ENCODE assay signal across 22 cellular contexts in the genomic region with DNA sequence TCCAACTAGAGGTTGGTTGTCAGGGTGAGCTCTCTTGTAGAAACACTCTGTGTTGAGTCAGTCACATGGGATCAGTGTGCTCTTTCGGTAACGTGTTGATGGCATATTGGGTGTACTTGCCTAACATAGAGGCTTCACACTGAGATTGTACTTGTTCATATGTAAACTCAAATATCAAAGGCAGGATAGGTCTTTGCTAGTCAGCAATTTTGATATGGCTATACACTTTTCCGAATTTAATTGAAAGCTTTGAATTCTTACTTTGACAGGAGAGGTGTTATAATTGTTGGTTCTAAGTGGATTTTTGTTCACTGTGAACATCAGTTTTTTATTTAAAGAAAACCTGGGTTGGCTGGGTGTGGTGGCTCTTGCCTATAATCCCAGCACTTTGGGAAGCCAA. TPM values are rescaled to one million over a fixed set of nuclear protein-coding genes. Genes with fewer than 3 reads are reported as not detected.
DNase-seq lines count a peak whose midpoint lies in the region; ATAC-seq, FAIRE-seq and TF ChIP-seq lines count a peak whose summit lies in the region.
"Had no signal": no experiment of that assay in that cellular context is flagged by ENCODE, and none has a peak within 500 bp of the region (broad histone marks: within the 10 kb centered on the region; RNA-seq: fewer than 3 reads in every experiment).

No MANE protein-coding gene starts in this region.

- peaks cover 3% of the 10 kb centered on the region for H3K27me3 Mint-ChIP-seq in GM23338 (ENCODE audit: insufficient read depth, low read depth, poor library complexity)
- H3K27me3 Mint-ChIP-seq: B cell; CD4-positive, alpha-beta T cell had no signal

- H3K4me1 ChIP-seq in HepG2 (ENCODE audit: insufficient read depth, low read length) (no peaks in the 10 kb centered on the region), right lobe of liver (no peaks in the 10 kb centered on the region), GM23338 (ENCODE audit: insufficient read depth) (no peaks in the 10 kb centered on the region), PC-3 (ENCODE audit: insufficient read depth, low read length) (peaks cover 10% of the 10 kb centered on the region; the same call in 1 of the 2 replicates), K562 (replicated peaks in 1 of 2; ENCODE audit: control insufficient read depth in 2 of 2, insufficient read depth in 2 of 2, low read length in 2 of 2) (peaks cover 0 to 7% of the 10 kb centered on the region in 2 experiments; a peak in 1 of 5 replicates)
- H3K4me1 ChIP-seq: BLaER1 treated with 17β-estradiol and CSF1 and Interleukin-3, amounts not matched to agents 10 nM and 100 nM; Caco-2 had no signal

- in situ Hi-C loops in HepG2 (cut with HindIII; ENCODE audit: extremely low pct_ligation_motif_present, low pct_unique_long_range_greater_than_20kb) (loop anchor here (25.0 kb wide), 2 partner anchors 659 to 1084 kb away; no protein-coding TSS in a partner anchor), K562 (cut with MboI) (loop anchor here (25.0 kb wide), 1 partner anchor 1484 kb away; no protein-coding TSS in a partner anchor)

- H3K36me3 ChIP-seq in HepG2 (replicated peaks in 1 of 2; ENCODE audit: control insufficient read depth in 1 of 2, insufficient read depth in 2 of 2, low read length in 2 of 2) (peaks cover 0 to 4% of the 10 kb centered on the region in 2 experiments; a peak in 2 of 5 replicates), right lobe of liver (peaks cover 0 to 3% (median 0%) of the 10 kb centered on the region in 4 donors), GM23338 (ENCODE audit: insufficient read depth) (no peaks in the 10 kb centered on the region; the same call in 1 of the 2 replicates), PC-3 (ENCODE audit: low read depth, low read length) (peaks cover 17% of the 10 kb centered on the region; the same call in 1 of the 2 replicates), K562 (ENCODE audit: control insufficient read depth, insufficient read depth, low read length) (peaks cover 35% of the 10 kb centered on the region; the same call in 2 of the 3 replicates)

- intact Hi-C loops in HepG2 (cut with micrococcal nuclease; ENCODE audit: unreplicated experiment) (no loop called here), right lobe of liver (cut with DNase I) (no loop called here), PC-3 (cut with micrococcal nuclease) (no loop called here), K562 (cut with micrococcal nuclease) (no loop called here)

- H3K9me3 Mint-ChIP-seq in GM23338: no peaks in the 10 kb centered on the region
- H3K9me3 Mint-ChIP-seq: CD4-positive, alpha-beta T cell; CD8-positive, alpha-beta T cell had no signal

- DNase-seq in HepG2 (ENCODE audit: low spot score) (no peak), right lobe of liver (no peak), GM23338 (ENCODE audit: low spot score) (no peak), PC-3 (no peak), K562 (ENCODE audit: extremely low read depth in 1 of 4, low spot score in 3 of 4) (no peak), retina (no peak), GM19239 (ENCODE audit: insufficient read length, low spot score) (no peak), germinal center (ENCODE audit: low spot score) (no peak)
- DNase-seq: 8988T; AML-193; Caco-2; Calu3; CD4-positive, alpha-beta T cell; CD8-positive, alpha-beta T cell; DMS79 treated with DMSO at 0.1 percent for 48 hours; GF-D8 had no signal

- H3K9me2 ChIP-seq in GM23338 (ENCODE audit: insufficient read depth) (no peaks in the 10 kb centered on the region), PC-3 (replicated peaks; ENCODE audit: low read length) (no peaks in the 10 kb centered on the region)

- no peaks in the 10 kb centered on the region; a peak in 1 of 5 replicates for H3K27me3 ChIP-seq in HepG2 (ENCODE audit: control insufficient read depth in 1 of 2, insufficient read depth in 2 of 2, low read length in 2 of 2)
- H3K27me3 ChIP-seq in right lobe of liver: no peaks in the 10 kb centered on the region
- H3K27me3 ChIP-seq in GM23338 (ENCODE audit: insufficient read depth): no peaks in the 10 kb centered on the region
- H3K27me3 ChIP-seq in PC-3 (ENCODE audit: low read length): no peaks in the 10 kb centered on the region
- no peaks in the 10 kb centered on the region for H3K27me3 ChIP-seq in K562 (ENCODE audit: control insufficient read depth in 2 of 2, insufficient read depth in 2 of 2, low read length in 2 of 2)
- H3K27me3 ChIP-seq: BLaER1 treated with 17β-estradiol and CSF1 and Interleukin-3, amounts not matched to agents 10 nM and 100 nM had no signal

- TF ChIP-seq RAD21 in HepG2 (CRISPR knock-in tag; IDR thresholded peaks at IDR 0.05) (no peak), K562 (CRISPR knock-in tag; conservative IDR thresholded peaks at IDR 0.05 in 1 of 2, IDR thresholded peaks at IDR 0.05 in 1 of 2) (no peak)

- no peaks in the 10 kb centered on the region for H3K9me1 ChIP-seq in K562 (ENCODE audit: control insufficient read depth, insufficient read depth, low read length)

- no peak for ATAC-seq in HepG2
- no peak for ATAC-seq in right lobe of liver
- ATAC-seq in GM23338: no peak
- peak; percentile 29; the same call in 1 of the 2 replicates for ATAC-seq in PC-3
- no peak; the same call in 2 of the 3 replicates for ATAC-seq in K562
- ATAC-seq: CD8-positive, alpha-beta T cell had no signal

- H4K20me1 ChIP-seq in HepG2 (ENCODE audit: insufficient read depth, low read length) (no peaks in the 10 kb centered on the region), GM23338 (replicated peaks; ENCODE audit: insufficient read depth) (no peaks in the 10 kb centered on the region), PC-3 (ENCODE audit: low read length) (no peaks in the 10 kb centered on the region), K562 (replicated peaks; ENCODE audit: control insufficient read depth, insufficient read depth, low read length) (no peaks in the 10 kb centered on the region)

- H3K4me3 ChIP-seq in HepG2 (replicated peaks in 1 of 3; ENCODE audit: insufficient read depth in 1 of 3, low read depth in 2 of 3, low read length in 3 of 3) (no peak overlapping the region), right lobe of liver (no peak overlapping the region), GM23338 (no peak overlapping the region), PC-3 (ENCODE audit: low read length) (no peak overlapping the region), K562 (no peak overlapping the region)
- H3K4me3 ChIP-seq: BLaER1 treated with 17β-estradiol and CSF1 and Interleukin-3, amounts not matched to agents 10 nM and 100 nM had no signal

- H3K27ac ChIP-seq in HepG2 (ENCODE audit: extremely low read length, insufficient read depth, low read length): no peak overlapping the region
- H3K27ac ChIP-seq in right lobe of liver: no peak overlapping the region
- H3K27ac ChIP-seq in GM23338 (ENCODE audit: low read depth): no peak overlapping the region
- H3K27ac ChIP-seq in PC-3 (ENCODE audit: low read length): no peak overlapping the region
- H3K27ac ChIP-seq in K562 (ENCODE audit: extremely low read depth, low read depth, low read length): no peak overlapping the region
- H3K27ac ChIP-seq: BLaER1 treated with 17β-estradiol and CSF1 and Interleukin-3, amounts not matched to agents 10 nM and 100 nM; C4-2B had no signal

- H2AFZ ChIP-seq in HepG2 (ENCODE audit: low read length) (no peak overlapping the region), GM23338 (no peak overlapping the region), PC-3 (ENCODE audit: low read length) (no peak overlapping the region), K562 (ENCODE audit: low read depth, low read length) (no peak overlapping the region)

- POLR2A ChIA-PET in HepG2 (lab: Yijun Ruan, JAX) (no interaction called here), PC-3 (lab: Charles Lee; ENCODE audit: unreplicated experiment) (interaction anchor here (0.6 kb wide), 1 partner anchor 625 kb away, joined by 4 read pairs; no protein-coding TSS in a partner anchor), K562 (lab: Yijun Ruan, JAX) (interaction anchor here (0.8 to 1.3 kb wide), 3 partner anchors 10 to 1012 kb away, joined by 3 read pairs; no protein-coding TSS in a partner anchor)

- H3K4me2 ChIP-seq in HepG2 (ENCODE audit: low read depth, low read length) (no peak overlapping the region), GM23338 (no peak overlapping the region), PC-3 (ENCODE audit: low read length) (no peak overlapping the region), K562 (ENCODE audit: insufficient read depth, low read length) (no peak overlapping the region)
- H3K4me2 ChIP-seq: BLaER1 treated with 17β-estradiol and CSF1 and Interleukin-3, amounts not matched to agents 10 nM and 100 nM had no signal

- peaks cover 33% of the 10 kb centered on the region for H3K36me3 Mint-ChIP-seq in GM23338 (ENCODE audit: low read depth)

- TF ChIP-seq CTCF in HepG2 (CRISPR knock-in tag; IDR thresholded peaks at IDR 0.05) (no peak), right lobe of liver (IDR thresholded peaks at IDR 0.05) (no peak), GM23338 (conservative IDR thresholded peaks at IDR 0.05; ENCODE audit: low read depth in 2 of 2) (no peak), PC-3 (conservative IDR thresholded peaks at IDR 0.05; ENCODE audit: low read depth, low read length) (no peak), K562 (IDR thresholded peaks at IDR 0.05 in 2 of 3, conservative IDR thresholded peaks at IDR 0.05 in 1 of 3; ENCODE audit: insufficient read depth in 2 of 3, low read depth in 1 of 3, low read length in 3 of 3) (no peak)

- no peaks in the 10 kb centered on the region for H3F3A ChIP-seq in GM23338 (replicated peaks; ENCODE audit: low read depth)
- H3F3A ChIP-seq in PC-3 (ENCODE audit: low read length, unreplicated experiment): no peaks in the 10 kb centered on the region

- no peak overlapping the region for H3K9ac ChIP-seq in HepG2 (ENCODE audit: insufficient read depth, low read depth, low read length)
- no peak overlapping the region for H3K9ac ChIP-seq in PC-3 (ENCODE audit: low read length)
- H3K9ac ChIP-seq in K562 (ENCODE audit: insufficient read depth in 1 of 2, low read depth in 2 of 2, low read length in 2 of 2): no peak overlapping the region
- H3K9ac ChIP-seq: BLaER1 treated with 17β-estradiol and CSF1 and Interleukin-3, amounts not matched to agents 10 nM and 100 nM had no signal

- H3K4me1 Mint-ChIP-seq in GM23338: no peaks in the 10 kb centered on the region; the same call in 2 of the 3 replicates
- H3K4me1 Mint-ChIP-seq: B cell had no signal

- H3K4me3 Mint-ChIP-seq in GM23338: no peak overlapping the region
- H3K4me3 Mint-ChIP-seq: B cell; CD4-positive, alpha-beta T cell; CD8-positive, alpha-beta T cell had no signal

- peak overlapping the region; percentile 60; the same call in 1 of the 2 replicates for H3K27ac Mint-ChIP-seq in GM23338
- H3K27ac Mint-ChIP-seq: B cell; CD4-positive, alpha-beta T cell; CD8-positive, alpha-beta T cell had no signal

- no peak for TF ChIP-seq EP300 in HepG2 (IDR thresholded peaks at IDR 0.05; ENCODE audit: low read depth in 2 of 2, low read length in 2 of 2)
- TF ChIP-seq EP300 in HepG2 (CRISPR knock-in tag; IDR thresholded peaks at IDR 0.05; ENCODE audit: borderline replicate concordance): no peak
- no peak for TF ChIP-seq EP300 in K562 (IDR thresholded peaks at IDR 0.05; ENCODE audit: low read length)

- no peaks in the 10 kb centered on the region for H3K79me2 ChIP-seq in HepG2 (ENCODE audit: insufficient read depth, low read length)
- H3K79me2 ChIP-seq in GM23338 (replicated peaks; ENCODE audit: insufficient read depth): peaks cover 19% of the 10 kb centered on the region
- H3K79me2 ChIP-seq in PC-3 (ENCODE audit: low read length): 0 out of 2 replicates have a peak, but pooled peaks cover 9% of the 10 kb centered on the region
- H3K79me2 ChIP-seq in K562 (ENCODE audit: control insufficient read depth, insufficient read depth, low read length): no peaks in the 10 kb centered on the region

- no peak for TF ChIP-seq POLR2A in HepG2 (IDR thresholded peaks at IDR 0.05; ENCODE audit: insufficient read depth in 1 of 2, low read depth in 2 of 2, low read length in 2 of 2)
- TF ChIP-seq POLR2A in right lobe of liver (IDR thresholded peaks at IDR 0.05): no peak
- TF ChIP-seq POLR2A in K562 (conservative IDR thresholded peaks at IDR 0.05): no peak

- no TSS peak for BruUV-seq in HepG2 (replicated peaks; lab: Mats Ljungman, UMichigan)
- BruUV-seq in PC-3 (replicated peaks; lab: Mats Ljungman, UMichigan): no TSS peak
- BruUV-seq in K562 (replicated peaks; lab: Mats Ljungman, UMichigan): no TSS peak

- no peaks in the 10 kb centered on the region for H3K9me3 ChIP-seq in HepG2 (ENCODE audit: low read length)
- no peaks in the 10 kb centered on the region for H3K9me3 ChIP-seq in right lobe of liver
- H3K9me3 ChIP-seq in PC-3 (ENCODE audit: low read length): no peaks in the 10 kb centered on the region
- H3K9me3 ChIP-seq in K562 (replicated peaks; ENCODE audit: control insufficient read depth, insufficient read depth, low read depth, low read length): no peaks in the 10 kb centered on the region
- H3K9me3 ChIP-seq: BLaER1 treated with 17β-estradiol and CSF1 and Interleukin-3, amounts not matched to agents 10 nM and 100 nM; Caco-2 had no signal

- WGBS in HepG2 (ENCODE audit: low lambda C conversion rate): 94% methylated on average over 3 of the region's 3 CpGs
- WGBS in right lobe of liver (ENCODE audit: insufficient coverage, low coverage, low lambda C conversion rate, missing lambda C conversion rate): 100% methylated on average over 1 of the region's 3 CpGs
- 86% methylated on average over 3 of the region's 3 CpGs for WGBS in K562 (ENCODE audit: insufficient coverage, low coverage, missing lambda C conversion rate)

- no peak for FAIRE-seq in HepG2 (lab: Jason Lieb, UNC)
- FAIRE-seq in K562 (lab: Jason Lieb, UNC): no peak
- no peak for FAIRE-seq in GM19239 (lab: Jason Lieb, UNC)
- FAIRE-seq: A204.1, G401.6, GM12891 had no signal

- CTCF ChIA-PET in HepG2 (lab: Yijun Ruan, JAX; ENCODE audit: low intra/inter-chr PET ratio, low total read pairs): no interaction called here
- CTCF ChIA-PET in PC-3 (lab: Charles Lee): interaction anchor here (0.6 to 0.7 kb wide), 3 partner anchors 39 to 1487 kb away, joined by 3 to 5 read pairs (median 3); no protein-coding TSS in a partner anchor
- CTCF ChIA-PET in K562 (lab: Yijun Ruan, JAX; ENCODE audit: low intra/inter-chr PET ratio): interaction anchor here (2.4 kb wide), 1 partner anchor 1484 kb away, joined by 16 read pairs; no protein-coding TSS in a partner anchor

RNA-seq across cellular contexts. Expression of gene TGFB2, which starts 16.4 kb away (rescaled TPM):
- total RNA-seq in HepG2 (2016; rRNA removed; fragmentation: Illumina TruSeq; extraction: Trizol) (not detected in 2 replicates), right lobe of liver (1 to 10 TPM in 1 of 6 experiments, under 1 TPM in 5; 0.18 to 2.8 (median 0.34) TPM), PC-3 (2014; rRNA removed) (38.7 and 50.3 TPM in 2 replicates), K562 (2014; rRNA removed) (0.04 and 0.41 TPM in 2 replicates), K562 (2014; rRNA removed; fragmentation: Illumina TruSeq; extraction: Trizol) (0.11 TPM in 1 of 2 replicates, not detected in the other), K562 (2015; rRNA removed; fragmentation: Illumina TruSeq; extraction: Trizol) (0.04 and 0.14 TPM in 2 replicates), K562 (2021) (0.04 and 0.11 TPM in 2 replicates)
- total RNA-seq in HepG2 (2016; cell fraction: cytosol; rRNA removed; fragmentation: Illumina TruSeq; extraction: Trizol; ENCODE audit: low read depth): not detected in 2 replicates
- 0.07 TPM in 1 of 2 replicates, not detected in the other for total RNA-seq in HepG2 (2016; cell fraction: insoluble cytoplasmic fraction; rRNA removed; fragmentation: Illumina TruSeq; extraction: Trizol)
- total RNA-seq in HepG2 (2016; cell fraction: membrane; rRNA removed; fragmentation: Illumina TruSeq; extraction: Trizol): not detected in 2 replicates
- total RNA-seq in HepG2 (2016; cell fraction: nucleus; rRNA removed; fragmentation: Illumina TruSeq; extraction: Trizol): 0.44 TPM in 1 of 2 replicates, not detected in the other
- polyA plus RNA-seq in HepG2 (2011; rRNA removed) (0.07 and 0.08 TPM in 2 replicates), GM23338 (2016; fragmentation: Nextera tagmentation; extraction: Ambion mirVana) (0.31 and 0.63 TPM in 2 replicates), K562 (2011; rRNA removed) (0.03 and 0.14 TPM in 2 replicates), K562 (2014; fragmentation: Illumina TruSeq; extraction: Trizol) (0.04 TPM in 1 of 2 replicates, not detected in the other), K562 (2014; fragmentation: Nextera tagmentation; extraction: Ambion mirVana) (not detected), K562 (2014; rRNA removed) (not detected in 2 replicates)
- not detected in 2 replicates for polyA plus RNA-seq in HepG2 (2011; cell fraction: cytosol; rRNA removed)
- 0.03 and 0.09 TPM in 2 replicates for polyA plus RNA-seq in HepG2 (2011; cell fraction: nucleus; rRNA removed)
- polyA plus RNA-seq in HepG2 (2012): 0.05 TPM in 1 of 2 replicates, not detected in the other
- polyA plus RNA-seq in HepG2 (2016; cell fraction: cytosol; fragmentation: Illumina TruSeq; extraction: Trizol; ENCODE audit: low read depth): not detected in 2 replicates
- not detected in 2 replicates for polyA plus RNA-seq in HepG2 (2016; cell fraction: insoluble cytoplasmic fraction; fragmentation: Illumina TruSeq; extraction: Trizol; ENCODE audit: low read depth)
- polyA plus RNA-seq in HepG2 (2016; cell fraction: membrane; fragmentation: Illumina TruSeq; extraction: Trizol; ENCODE audit: low read depth): not detected in 2 replicates
- polyA plus RNA-seq in HepG2 (2016; cell fraction: nucleus; fragmentation: Illumina TruSeq; extraction: Trizol; ENCODE audit: insufficient read depth, low read depth): not detected in 2 replicates
- polyA minus RNA-seq in HepG2 (2011; rRNA and poly(A)+ RNA removed; ENCODE audit: low replicate concordance): 0.19 TPM in 1 of 2 replicates, not detected in the other
- polyA minus RNA-seq in HepG2 (2011; cell fraction: cytosol; rRNA and poly(A)+ RNA removed): not detected in 2 replicates
- 0.25 and 0.26 TPM in 2 replicates for polyA minus RNA-seq in HepG2 (2011; cell fraction: nucleus; rRNA and poly(A)+ RNA removed)
- total RNA-seq in GM23338 (2014; rRNA removed; shearing (Covaris generic)): 0.19 and 1.4 TPM in 2 replicates
- total RNA-seq in K562 (2011; cell fraction: chromatin; rRNA removed; ENCODE audit: low replicate concordance): 0.09 TPM in 1 of 2 replicates, not detected in the other
- total RNA-seq in K562 (2011; cell fraction: nucleolus; rRNA removed): not detected in 2 replicates
- total RNA-seq in K562 (2011; cell fraction: nucleoplasm; rRNA removed): 0.99 TPM in 1 of 2 replicates, not detected in the other
- 0.01 TPM in 1 of 2 replicates, not detected in the other for polyA plus RNA-seq in K562 (2011; cell fraction: cytosol; rRNA removed)
- polyA plus RNA-seq in K562 (2011; cell fraction: nucleus; rRNA removed): 0.20 and 0.36 TPM in 2 replicates
- 0.07 and 0.17 TPM in 2 replicates for polyA plus RNA-seq in K562 (2012)
- polyA minus RNA-seq in K562 (2011; rRNA and poly(A)+ RNA removed): 0.14 TPM in 1 of 2 replicates, not detected in the other
- polyA minus RNA-seq in K562 (2011; cell fraction: cytosol; rRNA and poly(A)+ RNA removed): not detected in 2 replicates
- 0.13 and 0.22 TPM in 2 replicates for polyA minus RNA-seq in K562 (2011; cell fraction: nucleus; rRNA and poly(A)+ RNA removed)
- total RNA-seq: CD8-positive, alpha-beta T cell had no signal

RNA-seq across cellular contexts. Expression of gene RRP15, which starts 43.7 kb away (rescaled TPM):
- total RNA-seq in HepG2 (2016; rRNA removed; fragmentation: Illumina TruSeq; extraction: Trizol): 37.5 and 57.1 TPM in 2 replicates
- total RNA-seq in HepG2 (2016; cell fraction: cytosol; rRNA removed; fragmentation: Illumina TruSeq; extraction: Trizol; ENCODE audit: low read depth): 0.61 and 2.3 TPM in 2 replicates
- 32.9 and 43.9 TPM in 2 replicates for total RNA-seq in HepG2 (2016; cell fraction: insoluble cytoplasmic fraction; rRNA removed; fragmentation: Illumina TruSeq; extraction: Trizol)
- 3.3 and 5.4 TPM in 2 replicates for total RNA-seq in HepG2 (2016; cell fraction: membrane; rRNA removed; fragmentation: Illumina TruSeq; extraction: Trizol)
- 30.8 and 35.0 TPM in 2 replicates for total RNA-seq in HepG2 (2016; cell fraction: nucleus; rRNA removed; fragmentation: Illumina TruSeq; extraction: Trizol)
- polyA plus RNA-seq in HepG2 (2011; rRNA removed): 1.6 and 2.1 TPM in 2 replicates
- 0.55 and 1.2 TPM in 2 replicates for polyA plus RNA-seq in HepG2 (2011; cell fraction: cytosol; rRNA removed)
- polyA plus RNA-seq in HepG2 (2011; cell fraction: nucleus; rRNA removed): 0.79 and 1.7 TPM in 2 replicates
- 4.9 and 9.7 TPM in 2 replicates for polyA plus RNA-seq in HepG2 (2012)
- 1.6 and 1.9 TPM in 2 replicates for polyA plus RNA-seq in HepG2 (2016; cell fraction: cytosol; fragmentation: Illumina TruSeq; extraction: Trizol; ENCODE audit: low read depth)
- polyA plus RNA-seq in HepG2 (2016; cell fraction: insoluble cytoplasmic fraction; fragmentation: Illumina TruSeq; extraction: Trizol; ENCODE audit: low read depth): 40.4 and 42.5 TPM in 2 replicates
- polyA plus RNA-seq in HepG2 (2016; cell fraction: membrane; fragmentation: Illumina TruSeq; extraction: Trizol; ENCODE audit: low read depth): 2.0 and 2.8 TPM in 2 replicates
- polyA plus RNA-seq in HepG2 (2016; cell fraction: nucleus; fragmentation: Illumina TruSeq; extraction: Trizol; ENCODE audit: insufficient read depth, low read depth): 11.0 and 15.5 TPM in 2 replicates
- 1.8 and 2.6 TPM in 2 replicates for polyA minus RNA-seq in HepG2 (2011; rRNA and poly(A)+ RNA removed; ENCODE audit: low replicate concordance)
- polyA minus RNA-seq in HepG2 (2011; cell fraction: cytosol; rRNA and poly(A)+ RNA removed): 2.5 and 3.4 TPM in 2 replicates
- polyA minus RNA-seq in HepG2 (2011; cell fraction: nucleus; rRNA and poly(A)+ RNA removed): 10.8 and 16.3 TPM in 2 replicates
- 10 to 100 TPM in 1 of 6 experiments, 1 to 10 TPM in 5; 2.6 to 10.0 (median 5.4) TPM for total RNA-seq in right lobe of liver
- total RNA-seq in GM23338 (2014; rRNA removed; shearing (Covaris generic)): 18.8 and 19.8 TPM in 2 replicates
- polyA plus RNA-seq in GM23338 (2016; fragmentation: Nextera tagmentation; extraction: Ambion mirVana): 80.5 and 86.5 TPM in 2 replicates
- 25.6 and 39.3 TPM in 2 replicates for total RNA-seq in PC-3 (2014; rRNA removed)
- 7.8 and 25.2 TPM in 2 replicates for total RNA-seq in K562 (2011; cell fraction: chromatin; rRNA removed; ENCODE audit: low replicate concordance)
- total RNA-seq in K562 (2011; cell fraction: nucleolus; rRNA removed): 4.5 TPM in 2 replicates
- total RNA-seq in K562 (2011; cell fraction: nucleoplasm; rRNA removed): 10.2 and 16.1 TPM in 2 replicates
- 14.8 and 17.5 TPM in 2 replicates for total RNA-seq in K562 (2014; rRNA removed)
- total RNA-seq in K562 (2014; rRNA removed; fragmentation: Illumina TruSeq; extraction: Trizol): 58.1 and 72.6 TPM in 2 replicates
- 35.8 and 36.9 TPM in 2 replicates for total RNA-seq in K562 (2015; rRNA removed; fragmentation: Illumina TruSeq; extraction: Trizol)
- total RNA-seq in K562 (2021): 42.1 and 42.9 TPM in 2 replicates
- 6.5 and 9.5 TPM in 2 replicates for polyA plus RNA-seq in K562 (2011; rRNA removed)
- polyA plus RNA-seq in K562 (2011; cell fraction: cytosol; rRNA removed): 1.2 and 2.4 TPM in 2 replicates
- polyA plus RNA-seq in K562 (2011; cell fraction: nucleus; rRNA removed): 2.6 and 2.9 TPM in 2 replicates
- 10.1 and 17.9 TPM in 2 replicates for polyA plus RNA-seq in K562 (2012)
- polyA plus RNA-seq in K562 (2014; fragmentation: Illumina TruSeq; extraction: Trizol): 16.0 and 20.1 TPM in 2 replicates
- polyA plus RNA-seq in K562 (2014; fragmentation: Nextera tagmentation; extraction: Ambion mirVana): 10 to 100 TPM; 29.3 to 54.8 TPM
- polyA plus RNA-seq in K562 (2014; rRNA removed): 9.2 and 12.5 TPM in 2 replicates
- polyA minus RNA-seq in K562 (2011; rRNA and poly(A)+ RNA removed): 15.9 and 16.6 TPM in 2 replicates
- 3.5 and 7.6 TPM in 2 replicates for polyA minus RNA-seq in K562 (2011; cell fraction: cytosol; rRNA and poly(A)+ RNA removed)
- 5.8 and 13.2 TPM in 2 replicates for polyA minus RNA-seq in K562 (2011; cell fraction: nucleus; rRNA and poly(A)+ RNA removed)

Comparison
In these comparisons a context has a peak if more than half of its experiments do, and no peak if none do; other contexts are left out.
1. RNA of gene TGFB2, which starts 16.4 kb away (total RNA-seq): 38.7 to 50.3 TPM in PC-3; 0.19 to 1.4 TPM in GM23338, 0.18 to 2.8 TPM in right lobe of liver, 0.04 to 0.99 TPM in K562 and 0.07 to 0.44 TPM in HepG2; every median in the first group is over 10 times any median in the second.
2. Of the 241 proteins assayed by ChIP-seq in both HepG2 and K562: peak only in HepG2: MAFK; only in K562: none; in both: none; in neither: 240.